ENCODE assay signal across 1 cellular context in the genomic region with DNA sequence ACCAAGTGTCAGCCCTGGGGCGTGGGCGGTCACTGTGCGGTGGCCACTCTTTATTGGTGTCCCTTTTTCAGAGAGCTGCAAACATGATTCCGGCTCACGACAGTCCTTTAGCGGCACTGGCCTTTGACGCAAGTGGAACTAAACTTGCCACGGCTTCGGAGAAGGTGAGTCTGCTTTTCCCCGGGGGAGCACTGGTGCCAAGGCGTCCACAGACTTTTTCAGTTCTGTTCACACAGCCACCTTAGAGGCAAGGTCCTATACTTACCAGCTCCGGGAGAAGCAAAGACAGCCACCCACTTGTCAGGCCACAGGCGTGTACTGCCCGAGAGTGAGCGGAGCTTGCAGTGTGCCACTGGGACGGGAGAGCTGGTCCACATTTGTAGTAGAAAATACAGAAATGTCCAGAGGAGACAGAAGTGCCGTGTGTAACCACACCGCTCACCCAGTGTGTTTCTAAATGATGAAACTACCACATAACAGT.
TF ChIP-seq lines count a peak whose summit lies in the region.

No MANE protein-coding gene starts in this region.

TF ChIP-seq in GM12878, 131 proteins besides CTCF, POLR2A, EP300 and RAD21 (continued from another document):
- TF ChIP-seq ZNF687 (IDR thresholded peaks at IDR 0.05) (peak; percentile 13; the same call in 1 of the 2 replicates), CREB1 (IDR thresholded peaks at IDR 0.05; ENCODE audit: low read depth) (no peak; the same call in 1 of the 2 replicates), ZZZ3 (IDR thresholded peaks at IDR 0.05; ENCODE audit: control insufficient read depth, insufficient read length, low read depth) (no peak), NFIC (IDR thresholded peaks at IDR 0.05; ENCODE audit: low read depth, low read length) (no peak), NFXL1 (IDR thresholded peaks at IDR 0.05; ENCODE audit: borderline replicate concordance) (no peak), BHLHE40 (IDR thresholded peaks at IDR 0.05; ENCODE audit: borderline replicate concordance in 1 of 2, low read depth in 2 of 2, low read length in 1 of 2) (peak in 1 of 2 experiments; percentile 8; a peak in 1 of 4 replicates), HDAC6 (IDR thresholded peaks at IDR 0.05; ENCODE audit: unreplicated experiment) (no peak), BCL11A (IDR thresholded peaks at IDR 0.05; ENCODE audit: low read depth, low read length) (no peak), LARP7 (IDR thresholded peaks at IDR 0.05) (0 out of 2 replicates have a peak, but pooled peaks have one; percentile 32), IRF4 (IDR thresholded peaks at IDR 0.05; ENCODE audit: low read depth, low read length) (no peak), POU2F2 (IDR thresholded peaks at IDR 0.05; ENCODE audit: borderline replicate concordance, low read depth, low read length) (no peak), DPF2 (IDR thresholded peaks at IDR 0.05) (no peak; the same call in 1 of the 2 replicates), TARDBP (IDR thresholded peaks at IDR 0.05; ENCODE audit: borderline replicate concordance) (no peak), TAF1 (IDR thresholded peaks at IDR 0.05; ENCODE audit: borderline replicate concordance, low read depth, low read length) (no peak), ASH2L (IDR thresholded peaks at IDR 0.05; ENCODE audit: borderline replicate concordance, low read depth) (no peak), SUZ12 (IDR thresholded peaks at IDR 0.05; ENCODE audit: unreplicated experiment) (no peak), NRF1 (conservative IDR thresholded peaks at IDR 0.05; ENCODE audit: low read depth, low read length) (no peak), USF1 (IDR thresholded peaks at IDR 0.05; ENCODE audit: borderline replicate concordance, extremely low read length, insufficient read depth, low read depth, low read length) (no peak), MEF2B (IDR thresholded peaks at IDR 0.05; ENCODE audit: partially characterized antibody, poor library complexity, severe bottlenecking) (no peak), CHD4 (IDR thresholded peaks at IDR 0.05) (no peak), IRF5 (IDR thresholded peaks at IDR 0.05; ENCODE audit: borderline replicate concordance) (no peak), HDGF (IDR thresholded peaks at IDR 0.05) (0 out of 2 replicates have a peak, but pooled peaks have one; percentile 35), MEF2A (IDR thresholded peaks at IDR 0.05; ENCODE audit: insufficient read depth, low read depth, low read length) (no peak), RUNX3 (IDR thresholded peaks at IDR 0.05; ENCODE audit: low read length) (peak; percentile 71), ZNF274 (IDR thresholded peaks at IDR 0.05; ENCODE audit: insufficient read depth, insufficient read length) (no peak), KAT2A (conservative IDR thresholded peaks at IDR 0.05; ENCODE audit: control insufficient read depth, low read depth, low read length) (no peak), SMAD1 (IDR thresholded peaks at IDR 0.05; ENCODE audit: low read depth, partially characterized antibody) (no peak), PAX5 (IDR thresholded peaks at IDR 0.05; ENCODE audit: borderline replicate concordance, low read depth, low read length) (0 out of 2 replicates have a peak, but pooled peaks have one; percentile 28), ZNF24 (IDR thresholded peaks at IDR 0.05) (no peak), CREM (IDR thresholded peaks at IDR 0.05; ENCODE audit: low read depth) (no peak), MTA2 (IDR thresholded peaks at IDR 0.05; ENCODE audit: low read depth) (no peak)
- TF ChIP-seq, protein P1, sequence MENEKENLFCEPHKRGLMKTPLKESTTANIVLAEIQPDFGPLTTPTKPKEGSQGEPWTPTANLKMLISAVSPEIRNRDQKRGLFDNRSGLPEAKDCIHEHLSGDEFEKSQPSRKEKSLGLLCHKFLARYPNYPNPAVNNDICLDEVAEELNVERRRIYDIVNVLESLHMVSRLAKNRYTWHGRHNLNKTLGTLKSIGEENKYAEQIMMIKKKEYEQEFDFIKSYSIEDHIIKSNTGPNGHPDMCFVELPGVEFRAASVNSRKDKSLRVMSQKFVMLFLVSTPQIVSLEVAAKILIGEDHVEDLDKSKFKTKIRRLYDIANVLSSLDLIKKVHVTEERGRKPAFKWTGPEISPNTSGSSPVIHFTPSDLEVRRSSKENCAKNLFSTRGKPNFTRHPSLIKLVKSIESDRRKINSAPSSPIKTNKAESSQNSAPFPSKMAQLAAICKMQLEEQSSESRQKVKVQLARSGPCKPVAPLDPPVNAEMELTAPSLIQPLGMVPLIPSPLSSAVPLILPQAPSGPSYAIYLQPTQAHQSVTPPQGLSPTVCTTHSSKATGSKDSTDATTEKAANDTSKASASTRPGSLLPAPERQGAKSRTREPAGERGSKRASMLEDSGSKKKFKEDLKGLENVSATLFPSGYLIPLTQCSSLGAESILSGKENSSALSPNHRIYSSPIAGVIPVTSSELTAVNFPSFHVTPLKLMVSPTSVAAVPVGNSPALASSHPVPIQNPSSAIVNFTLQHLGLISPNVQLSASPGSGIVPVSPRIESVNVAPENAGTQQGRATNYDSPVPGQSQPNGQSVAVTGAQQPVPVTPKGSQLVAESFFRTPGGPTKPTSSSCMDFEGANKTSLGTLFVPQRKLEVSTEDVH (IDR thresholded peaks at IDR 0.05; ENCODE audit: low read depth, partially characterized antibody): no peak
- TF ChIP-seq, protein P2, sequence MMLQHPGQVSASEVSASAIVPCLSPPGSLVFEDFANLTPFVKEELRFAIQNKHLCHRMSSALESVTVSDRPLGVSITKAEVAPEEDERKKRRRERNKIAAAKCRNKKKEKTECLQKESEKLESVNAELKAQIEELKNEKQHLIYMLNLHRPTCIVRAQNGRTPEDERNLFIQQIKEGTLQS (IDR thresholded peaks at IDR 0.05; ENCODE audit: borderline replicate concordance, extremely low read depth, low read depth, low read length): no peak
- TF ChIP-seq, protein P3, sequence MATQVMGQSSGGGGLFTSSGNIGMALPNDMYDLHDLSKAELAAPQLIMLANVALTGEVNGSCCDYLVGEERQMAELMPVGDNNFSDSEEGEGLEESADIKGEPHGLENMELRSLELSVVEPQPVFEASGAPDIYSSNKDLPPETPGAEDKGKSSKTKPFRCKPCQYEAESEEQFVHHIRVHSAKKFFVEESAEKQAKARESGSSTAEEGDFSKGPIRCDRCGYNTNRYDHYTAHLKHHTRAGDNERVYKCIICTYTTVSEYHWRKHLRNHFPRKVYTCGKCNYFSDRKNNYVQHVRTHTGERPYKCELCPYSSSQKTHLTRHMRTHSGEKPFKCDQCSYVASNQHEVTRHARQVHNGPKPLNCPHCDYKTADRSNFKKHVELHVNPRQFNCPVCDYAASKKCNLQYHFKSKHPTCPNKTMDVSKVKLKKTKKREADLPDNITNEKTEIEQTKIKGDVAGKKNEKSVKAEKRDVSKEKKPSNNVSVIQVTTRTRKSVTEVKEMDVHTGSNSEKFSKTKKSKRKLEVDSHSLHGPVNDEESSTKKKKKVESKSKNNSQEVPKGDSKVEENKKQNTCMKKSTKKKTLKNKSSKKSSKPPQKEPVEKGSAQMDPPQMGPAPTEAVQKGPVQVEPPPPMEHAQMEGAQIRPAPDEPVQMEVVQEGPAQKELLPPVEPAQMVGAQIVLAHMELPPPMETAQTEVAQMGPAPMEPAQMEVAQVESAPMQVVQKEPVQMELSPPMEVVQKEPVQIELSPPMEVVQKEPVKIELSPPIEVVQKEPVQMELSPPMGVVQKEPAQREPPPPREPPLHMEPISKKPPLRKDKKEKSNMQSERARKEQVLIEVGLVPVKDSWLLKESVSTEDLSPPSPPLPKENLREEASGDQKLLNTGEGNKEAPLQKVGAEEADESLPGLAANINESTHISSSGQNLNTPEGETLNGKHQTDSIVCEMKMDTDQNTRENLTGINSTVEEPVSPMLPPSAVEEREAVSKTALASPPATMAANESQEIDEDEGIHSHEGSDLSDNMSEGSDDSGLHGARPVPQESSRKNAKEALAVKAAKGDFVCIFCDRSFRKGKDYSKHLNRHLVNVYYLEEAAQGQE (IDR thresholded peaks at IDR 0.05; ENCODE audit: low read depth, low read length): no peak
- TF ChIP-seq, protein P4, sequence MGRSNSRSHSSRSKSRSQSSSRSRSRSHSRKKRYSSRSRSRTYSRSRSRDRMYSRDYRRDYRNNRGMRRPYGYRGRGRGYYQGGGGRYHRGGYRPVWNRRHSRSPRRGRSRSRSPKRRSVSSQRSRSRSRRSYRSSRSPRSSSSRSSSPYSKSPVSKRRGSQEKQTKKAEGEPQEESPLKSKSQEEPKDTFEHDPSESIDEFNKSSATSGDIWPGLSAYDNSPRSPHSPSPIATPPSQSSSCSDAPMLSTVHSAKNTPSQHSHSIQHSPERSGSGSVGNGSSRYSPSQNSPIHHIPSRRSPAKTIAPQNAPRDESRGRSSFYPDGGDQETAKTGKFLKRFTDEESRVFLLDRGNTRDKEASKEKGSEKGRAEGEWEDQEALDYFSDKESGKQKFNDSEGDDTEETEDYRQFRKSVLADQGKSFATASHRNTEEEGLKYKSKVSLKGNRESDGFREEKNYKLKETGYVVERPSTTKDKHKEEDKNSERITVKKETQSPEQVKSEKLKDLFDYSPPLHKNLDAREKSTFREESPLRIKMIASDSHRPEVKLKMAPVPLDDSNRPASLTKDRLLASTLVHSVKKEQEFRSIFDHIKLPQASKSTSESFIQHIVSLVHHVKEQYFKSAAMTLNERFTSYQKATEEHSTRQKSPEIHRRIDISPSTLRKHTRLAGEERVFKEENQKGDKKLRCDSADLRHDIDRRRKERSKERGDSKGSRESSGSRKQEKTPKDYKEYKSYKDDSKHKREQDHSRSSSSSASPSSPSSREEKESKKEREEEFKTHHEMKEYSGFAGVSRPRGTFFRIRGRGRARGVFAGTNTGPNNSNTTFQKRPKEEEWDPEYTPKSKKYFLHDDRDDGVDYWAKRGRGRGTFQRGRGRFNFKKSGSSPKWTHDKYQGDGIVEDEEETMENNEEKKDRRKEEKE (IDR thresholded peaks at IDR 0.05): 0 out of 2 replicates have a peak, but pooled peaks have one; percentile 18
